In the genomic region with DNA sequence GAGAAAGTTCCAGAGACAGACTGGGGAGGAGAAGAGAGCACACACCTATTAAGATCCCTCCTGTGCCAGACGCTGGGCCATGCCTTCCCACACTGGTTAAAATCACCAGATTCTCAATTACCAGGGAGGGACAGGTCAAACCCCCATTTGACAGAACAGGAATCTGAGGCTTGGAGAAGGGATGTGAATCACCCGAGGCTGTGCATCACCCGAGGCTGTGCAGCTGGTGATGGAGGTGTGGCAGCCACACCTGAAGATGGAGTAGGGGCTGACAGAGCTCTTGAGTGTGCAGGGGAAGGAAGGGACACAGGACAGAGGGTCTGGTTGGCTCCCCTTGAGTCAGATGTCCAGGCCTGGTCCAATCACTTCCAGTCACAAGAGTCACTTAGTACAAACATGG, we compare ENCODE assay signal across 15 cellular contexts.
DNase-seq lines count a peak whose midpoint lies in the region; TF ChIP-seq lines count a peak whose summit lies in the region.
"Had no signal": no experiment of that assay in that cellular context is flagged by ENCODE, and none has a peak within 500 bp of the region (broad histone marks: within the 10 kb centered on the region; RNA-seq: fewer than 3 reads in every experiment).

No MANE protein-coding gene starts in this region.

- H3K4ac ChIP-seq in trophoblast cell (ENCODE audit: low read depth, low read length) = no peak overlapping the region

- TF ChIP-seq CTCF in left ventricle myocardium inferior (IDR thresholded peaks at IDR 0.05; ENCODE audit: borderline replicate concordance) = no peak
- no peak for TF ChIP-seq CTCF in right atrium auricular region (IDR thresholded peaks at IDR 0.05)
- no peak for TF ChIP-seq CTCF in epithelial cell of esophagus (IDR thresholded peaks at IDR 0.05; ENCODE audit: insufficient read depth, low read depth, low read length, missing control alignments)
- no peak for TF ChIP-seq CTCF in A673 (conservative IDR thresholded peaks at IDR 0.05; ENCODE audit: low read depth, low read length)

- intact Hi-C loops in left ventricle myocardium inferior (cut with micrococcal nuclease) = loop anchor here (10.0 kb wide), 1 partner anchor 70 kb away; a partner anchor contains a TSS
- intact Hi-C loops in A673 (cut with micrococcal nuclease; ENCODE audit: unreplicated experiment) = no loop called here

- DNase-seq in left ventricle myocardium inferior = peak; percentile 4
- DNase-seq in right atrium auricular region (ENCODE audit: low spot score) = no peak
- DNase-seq in epithelial cell of esophagus (ENCODE audit: low read depth) = peak; percentile 54
- peak; percentile 35 to 64 for DNase-seq in trophoblast cell
- DNase-seq in A673 (ENCODE audit: low spot score) = no peak
- no peak for DNase-seq in GF-D8 (lab: John Stamatoyannopoulos, UW)
- no peak for DNase-seq in NCI-H1092 treated with DMSO at 0.1 percent for 48 hours (lab: John Stamatoyannopoulos, UW)
- DNase-seq: ACHN; BE2C; C1 segment of cervical spinal cord; Caco-2; CD4-positive, CD25-positive, alpha-beta regulatory T cell; CD8-positive, alpha-beta memory T cell; GM23248; HFFc6 had no signal

- no peak overlapping the region for H3K14ac ChIP-seq in trophoblast cell (ENCODE audit: low read length)

- H4K12ac ChIP-seq in trophoblast cell (ENCODE audit: low read depth, low read length) = no peak overlapping the region

- WGBS in trophoblast cell (ENCODE audit: extremely low coverage, insufficient coverage, insufficient read length) = no CpG with 5 or more reads among the region's 3 CpGs

- no peak overlapping the region for H3K18ac ChIP-seq in trophoblast cell (ENCODE audit: low read length)

- H3K27me3 ChIP-seq in left ventricle myocardium inferior (ENCODE audit: low read depth) (peaks cover 100% of the 10 kb centered on the region), right atrium auricular region (peaks cover 0 to 5% of the 10 kb centered on the region in 2 donors), trophoblast cell (ENCODE audit: insufficient read depth, low read length) (peaks cover 40% of the 10 kb centered on the region), A673 (replicated peaks; ENCODE audit: insufficient read depth, low read depth, low read length, poor library complexity) (peaks cover 94% of the 10 kb centered on the region)

- H3K4me3 ChIP-seq in left ventricle myocardium inferior = no peak overlapping the region
- no peak overlapping the region for H3K4me3 ChIP-seq in right atrium auricular region
- no peak overlapping the region for H3K4me3 ChIP-seq in epithelial cell of esophagus (ENCODE audit: low read length)
- no peak overlapping the region for H3K4me3 ChIP-seq in trophoblast cell (ENCODE audit: low read depth, low read length)
- no peak overlapping the region for H3K4me3 ChIP-seq in A673 (ENCODE audit: low read depth, low read length, poor library complexity, severe bottlenecking)
- H3K4me3 ChIP-seq: GM23248 had no signal

- H2AFZ ChIP-seq in trophoblast cell (ENCODE audit: insufficient read depth, low read length, poor library complexity) = no peak overlapping the region
- H2AFZ ChIP-seq: GM23248 had no signal

- no peak overlapping the region for H3K27ac ChIP-seq in left ventricle myocardium inferior (replicated peaks)
- no peak overlapping the region for H3K27ac ChIP-seq in right atrium auricular region
- H3K27ac ChIP-seq in trophoblast cell (ENCODE audit: low read depth, low read length) = no peak overlapping the region
- no peak overlapping the region for H3K27ac ChIP-seq in A673 (ENCODE audit: low read depth, low read length, poor library complexity, severe bottlenecking)
- H3K27ac ChIP-seq: GM23248 had no signal

- no peak overlapping the region for H3K23ac ChIP-seq in trophoblast cell (ENCODE audit: low read length)

- H3K9ac ChIP-seq in trophoblast cell (ENCODE audit: low read length) = no peak overlapping the region
- H3K9ac ChIP-seq: GM23248 had no signal

- no peak overlapping the region for H2BK12ac ChIP-seq in trophoblast cell (ENCODE audit: low read length)

- POLR2A ChIA-PET in A673 (lab: Charles Lee; ENCODE audit: low non-redundant PET) = no interaction called here

- no peaks in the 10 kb centered on the region for H3K79me2 ChIP-seq in trophoblast cell (ENCODE audit: control insufficient read depth, insufficient read depth, low read length, poor library complexity)

- H2BK120ac ChIP-seq in trophoblast cell (ENCODE audit: insufficient read depth, low read length, poor library complexity) = no peak overlapping the region

- no peak overlapping the region for H2AK5ac ChIP-seq in trophoblast cell (ENCODE audit: low read length)

- H3K36me3 ChIP-seq in left ventricle myocardium inferior = no peaks in the 10 kb centered on the region
- no peaks in the 10 kb centered on the region for H3K36me3 ChIP-seq in right atrium auricular region
- H3K36me3 ChIP-seq in trophoblast cell (ENCODE audit: control insufficient read depth in 1 of 2, insufficient read depth in 2 of 2, low read length in 2 of 2) = no peaks in the 10 kb centered on the region
- no peaks in the 10 kb centered on the region for H3K36me3 ChIP-seq in A673 (ENCODE audit: insufficient read depth, low read length, poor library complexity, severe bottlenecking)
- H3K36me3 ChIP-seq: BE2C had no signal

- no peaks in the 10 kb centered on the region for H3K79me1 ChIP-seq in trophoblast cell (ENCODE audit: low read length)

- H3K4me1 ChIP-seq in left ventricle myocardium inferior (peaks cover 14% of the 10 kb centered on the region), right atrium auricular region (peaks cover 0 to 6% of the 10 kb centered on the region in 2 donors), trophoblast cell (ENCODE audit: control insufficient read depth in 1 of 2, insufficient read depth in 2 of 2, low read length in 2 of 2) (peaks cover 0 to 2% of the 10 kb centered on the region in 2 experiments), A673 (ENCODE audit: insufficient read depth, low read length, poor library complexity, severe bottlenecking) (no peaks in the 10 kb centered on the region)
- H3K4me1 ChIP-seq: BE2C, Caco-2 had no signal

- H4K8ac ChIP-seq in trophoblast cell (ENCODE audit: low read depth, low read length) = no peak overlapping the region

- H2BK5ac ChIP-seq in trophoblast cell (ENCODE audit: low read depth, low read length, poor library complexity) = no peak overlapping the region

- H3K4me2 ChIP-seq in trophoblast cell (ENCODE audit: low read length) = no peak overlapping the region

- BruUV-seq in A673 (replicated peaks; lab: Mats Ljungman, UMichigan) = no TSS peak

- H3K9me3 ChIP-seq in left ventricle myocardium inferior (replicated peaks) (no peaks in the 10 kb centered on the region), right atrium auricular region (no peaks in the 10 kb centered on the region), trophoblast cell (ENCODE audit: insufficient read depth, low read depth, low read length) (peaks cover 5% of the 10 kb centered on the region), A673 (ENCODE audit: low read depth, low read length, poor library complexity, severe bottlenecking) (no peaks in the 10 kb centered on the region)
- H3K9me3 ChIP-seq: BE2C, Caco-2 had no signal

- CTCF ChIA-PET in A673 (lab: Charles Lee) = no interaction called here

- H4K91ac ChIP-seq in trophoblast cell (ENCODE audit: low read depth, low read length) = no peak overlapping the region

Comparison
In these comparisons a context has a peak if more than half of its experiments do, and no peak if none do; other contexts are left out.
1. DNase-seq: peak in left ventricle myocardium inferior (single experiment), epithelial cell of esophagus (single experiment) and trophoblast cell (2 of 2); none in right atrium auricular region (single experiment), A673 (single experiment), GF-D8 (single experiment) and NCI-H1092 treated with DMSO at 0.1 percent for 48 hours (single experiment).